Comparison of ENCODE assay signal across 21 cellular contexts in the genomic region with DNA sequence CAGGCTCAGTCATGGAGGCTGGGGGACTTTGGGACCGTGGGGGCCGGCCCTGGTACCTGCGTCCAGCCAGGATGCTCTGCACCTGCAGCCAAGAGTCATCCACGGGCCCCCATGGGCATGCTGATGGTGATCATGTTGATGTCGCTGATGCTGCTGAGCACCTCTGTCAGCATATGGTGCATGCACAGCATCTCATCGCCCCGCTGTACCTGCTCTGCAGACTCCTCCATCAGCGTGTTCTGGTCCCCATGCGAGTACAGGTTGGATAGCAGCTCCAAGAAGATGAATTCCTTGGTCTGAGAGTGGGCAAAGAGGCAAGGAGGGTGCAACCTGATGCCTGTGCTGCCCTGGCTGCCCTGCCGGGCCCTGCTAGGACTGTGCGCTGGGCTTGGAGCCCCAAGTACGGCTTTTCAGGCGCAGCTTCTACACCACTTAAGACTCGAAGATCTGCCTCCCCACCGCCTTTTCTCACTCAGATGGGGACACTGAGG.
"Had no signal": no experiment of that assay in that cellular context is flagged by ENCODE, and none has a peak within 500 bp of the region (broad histone marks: within the 10 kb centered on the region; RNA-seq: fewer than 3 reads in every experiment).

No MANE protein-coding gene starts in this region.

- H3K9me3 Mint-ChIP-seq: activated T-cell treated with anti-CD3 and anti-CD28 coated beads, Interleukin-2, amount 50 U/mL, for 4 hours; immature natural killer cell; memory B cell; neural progenitor cell; stimulated activated memory B cell treated with anti-CD40 and anti-IgM and Interleukin-4, amounts not matched to agents 10 μg/mL and 1 μg/mL and 100 μg/mL, for 72 hours had no signal

- H2AFZ ChIP-seq: neural progenitor cell had no signal

- H3K36me3 ChIP-seq: ovary had no signal

- H3K27me3 Mint-ChIP-seq: activated CD8-positive, alpha-beta memory T cell treated with anti-CD3 and anti-CD28 coated beads, Interleukin-2, amount 10 ng/mL, durations not matched to agents 7 days and 5 days; memory B cell; naive B cell; stimulated activated memory B cell treated with anti-CD40 and anti-IgM and Interleukin-4, amounts not matched to agents 10 μg/mL and 1 μg/mL and 100 μg/mL, for 72 hours had no signal

- ATAC-seq: activated CD8-positive, alpha-beta memory T cell treated with anti-CD3 and anti-CD28 coated beads, Interleukin-2, amount 10 ng/mL, durations not matched to agents 7 days and 5 days; activated T-cell treated with anti-CD3 and anti-CD28 coated beads, Interleukin-2, amount 50 U/mL, for 4 hours; left ventricle myocardium superior; psoas muscle; stimulated activated memory B cell treated with anti-CD40 and anti-IgM and Interleukin-4, amounts not matched to agents 10 μg/mL and 1 μg/mL and 100 μg/mL, for 72 hours had no signal

- H3K27ac ChIP-seq: adrenal gland, esophagus squamous epithelium, neural progenitor cell, ovary, psoas muscle, sigmoid colon, thoracic aorta had no signal

- H3K27ac Mint-ChIP-seq: activated CD8-positive, alpha-beta memory T cell treated with anti-CD3 and anti-CD28 coated beads, Interleukin-2, amount 10 ng/mL, durations not matched to agents 7 days and 5 days; immature natural killer cell; memory B cell; neural progenitor cell; stimulated activated memory B cell treated with anti-CD40 and anti-IgM and Interleukin-4, amounts not matched to agents 10 μg/mL and 1 μg/mL and 100 μg/mL, for 72 hours had no signal

- FAIRE-seq: bronchial epithelial cell had no signal

- H3K4me3 Mint-ChIP-seq: activated CD8-positive, alpha-beta memory T cell treated with anti-CD3 and anti-CD28 coated beads, Interleukin-2, amount 10 ng/mL, durations not matched to agents 7 days and 5 days; activated T-cell treated with anti-CD3 and anti-CD28 coated beads, Interleukin-2, amount 50 U/mL, for 4 hours; immature natural killer cell; memory B cell; neural progenitor cell; stimulated activated memory B cell treated with anti-CD40 and anti-IgM and Interleukin-4, amounts not matched to agents 10 μg/mL and 1 μg/mL and 100 μg/mL, for 72 hours had no signal

- H3K4me2 ChIP-seq: neural progenitor cell had no signal

- H3K9me3 ChIP-seq: adrenal gland, esophagus squamous epithelium, ovary, psoas muscle, sigmoid colon, thoracic aorta had no signal

- H3K4me3 ChIP-seq: adrenal gland, esophagus squamous epithelium, neural progenitor cell, ovary, psoas muscle, sigmoid colon, thoracic aorta had no signal

- H3K27me3 ChIP-seq: adrenal gland, esophagus squamous epithelium, ovary, sigmoid colon had no signal

- H3K9ac ChIP-seq: neural progenitor cell had no signal

- DNase-seq: activated CD8-positive, alpha-beta memory T cell treated with anti-CD3 and anti-CD28 coated beads, Interleukin-2, amount 10 ng/mL, durations not matched to agents 7 days and 5 days; activated naive CD4-positive, alpha-beta T cell treated with anti-CD3 and anti-CD28 coated beads, Interleukin-2, amount 50 U/mL, for 16 hours; activated T-cell treated with anti-CD3 and anti-CD28 coated beads, Interleukin-2, amount 50 U/mL, for 4 hours; adrenal gland; cerebellar nuclear complex; effector CD4-positive, alpha-beta T cell; esophagus squamous epithelium; immature natural killer cell; naive B cell; psoas muscle; sigmoid colon; stimulated activated CD4-positive, alpha-beta T cell treated with anti-CD3 and anti-CD28 coated beads, Interleukin-4, amount 100 ng/mL, for 4 hours; T-helper 1 cell; T1000 had no signal

- H3K4me1 ChIP-seq: adrenal gland had no signal
